In the genomic region with DNA sequence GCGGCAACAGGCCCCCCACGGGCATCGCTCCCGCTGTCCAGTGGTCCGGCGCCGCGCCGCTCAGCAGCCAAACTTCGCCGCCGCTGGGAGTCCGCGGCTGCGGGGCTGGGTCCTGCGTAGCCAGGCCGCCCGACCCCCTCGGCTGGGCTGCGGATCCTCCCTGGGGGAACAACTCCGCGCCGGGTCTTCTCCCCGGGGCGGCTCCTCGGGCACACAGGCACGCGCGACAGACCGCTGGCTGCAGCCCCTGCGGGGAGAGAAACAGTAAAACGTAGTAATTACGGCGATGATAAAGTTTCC, we compare ENCODE assay signal across 1 cellular context.
TF ChIP-seq lines count a peak whose summit lies in the region.

No MANE protein-coding gene starts in this region.

TF ChIP-seq in H1, 55 proteins besides CTCF, POLR2A, EP300 and RAD21:
- TF ChIP-seq ASH2L (IDR thresholded peaks at IDR 0.05; ENCODE audit: low read length): peak; percentile 11
- TF ChIP-seq KDM4A (IDR thresholded peaks at IDR 0.05; ENCODE audit: low read depth, low read length, severe bottlenecking): peak; percentile 74
- no peak for TF ChIP-seq YY1 (IDR thresholded peaks at IDR 0.05; ENCODE audit: low read depth, low read length)
